Comparison of ENCODE assay signal across 21 cellular contexts in the genomic region with DNA sequence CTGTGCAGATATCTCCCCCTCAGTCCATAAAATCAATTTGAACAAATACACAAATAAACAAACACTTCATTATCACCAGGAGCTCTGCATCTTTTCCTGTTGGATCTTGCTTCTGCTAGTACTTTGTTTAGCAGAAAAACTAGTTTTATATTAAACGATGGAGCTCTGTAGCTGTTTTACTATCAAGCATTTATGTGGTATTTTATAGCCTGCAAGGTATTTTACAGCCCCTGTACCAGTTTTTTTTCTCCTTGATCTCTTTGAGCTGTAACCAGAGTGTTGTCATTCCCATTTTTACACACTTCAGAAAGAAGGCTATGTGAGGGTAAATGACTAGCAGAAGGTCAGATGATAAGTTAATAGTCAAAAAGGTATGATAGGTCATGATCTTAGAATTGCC.
DNase-seq lines count a peak whose midpoint lies in the region; ATAC-seq and TF ChIP-seq lines count a peak whose summit lies in the region.
"Had no signal": no experiment of that assay in that cellular context is flagged by ENCODE, and none has a peak within 500 bp of the region (broad histone marks: within the 10 kb centered on the region; RNA-seq: fewer than 3 reads in every experiment).

No MANE protein-coding gene starts in this region.

- no peaks in the 10 kb centered on the region for H4K20me1 ChIP-seq in neural progenitor cell (ENCODE audit: low read depth)
- H4K20me1 ChIP-seq: BLaER1 treated with 17β-estradiol and CSF1 and Interleukin-3, amounts not matched to agents 10 nM and 100 nM had no signal

- no peaks in the 10 kb centered on the region for H3F3A ChIP-seq in neural progenitor cell (ENCODE audit: low read depth)

- H3K4me2 ChIP-seq in neural progenitor cell = no peak overlapping the region
- H3K4me2 ChIP-seq: A549; BLaER1 treated with 17β-estradiol and CSF1 and Interleukin-3, amounts not matched to agents 10 nM and 100 nM had no signal

- H3K9me3 Mint-ChIP-seq in neural progenitor cell = no peaks in the 10 kb centered on the region
- H3K9me3 Mint-ChIP-seq: CD4-positive, alpha-beta T cell had no signal

- TF ChIP-seq CTCF in HEK293 (tag by site-specific recombination; IDR thresholded peaks at IDR 0.05) (no peak), LNCaP clone FGC (IDR thresholded peaks at IDR 0.05; ENCODE audit: control insufficient read depth, extremely low read depth, insufficient read depth) (no peak), neural progenitor cell (IDR thresholded peaks at IDR 0.05) (no peak)

- no peaks in the 10 kb centered on the region for H3K27me3 Mint-ChIP-seq in neural progenitor cell (ENCODE audit: insufficient read depth, low read depth)
- H3K27me3 Mint-ChIP-seq: CD4-positive, alpha-beta T cell had no signal

- peaks cover 4% of the 10 kb centered on the region for H3K4me1 Mint-ChIP-seq in neural progenitor cell
- H3K4me1 Mint-ChIP-seq: CD14-positive monocyte; CD8-positive, alpha-beta memory T cell had no signal

- no peaks in the 10 kb centered on the region for H3K79me2 ChIP-seq in neural progenitor cell (ENCODE audit: low read depth)

- H3K4me3 ChIP-seq in HEK293 (ENCODE audit: low read depth, low read length) = no peak overlapping the region
- no peak overlapping the region for H3K4me3 ChIP-seq in LNCaP clone FGC (ENCODE audit: low read depth, low read length)
- H3K4me3 ChIP-seq in neural progenitor cell = no peak overlapping the region
- H3K4me3 ChIP-seq: A549; BLaER1 treated with 17β-estradiol and CSF1 and Interleukin-3, amounts not matched to agents 10 nM and 100 nM; HAP-1 had no signal

- H3K27me3 ChIP-seq in neural progenitor cell = no peaks in the 10 kb centered on the region
- H3K27me3 ChIP-seq: BE2C; BLaER1 treated with 17β-estradiol and CSF1 and Interleukin-3, amounts not matched to agents 10 nM and 100 nM had no signal

- DNase-seq in LNCaP clone FGC (ENCODE audit: low read depth) (peak; percentile 54), left colon (no peak), neural progenitor cell (ENCODE audit: low spot score) (no peak), NCI-H2171 (lab: John Stamatoyannopoulos, UW) (no peak), putamen (ENCODE audit: low spot score) (no peak)
- DNase-seq in activated naive CD4-positive, alpha-beta T cell treated with anti-CD3 and anti-CD28 coated beads, Interleukin-2, amount 50 U/mL, for 16 hours = no peak
- DNase-seq: 8988T; ACHN; AML-193; BE2C; CD4-positive, alpha-beta T cell; CD8-positive, alpha-beta memory T cell; DMS53; DMS79 treated with DMSO at 0.1 percent for 48 hours; GF-D8; GOT3 had no signal

- H3K4me1 ChIP-seq in HEK293 (ENCODE audit: control insufficient read depth, insufficient read depth, low read length) (no peaks in the 10 kb centered on the region), neural progenitor cell (no peaks in the 10 kb centered on the region)
- H3K4me1 ChIP-seq: A549; BE2C; BLaER1 treated with 17β-estradiol and CSF1 and Interleukin-3, amounts not matched to agents 10 nM and 100 nM; HAP-1 had no signal

- H3K9ac ChIP-seq in neural progenitor cell = no peak overlapping the region
- H3K9ac ChIP-seq: BLaER1 treated with 17β-estradiol and CSF1 and Interleukin-3, amounts not matched to agents 10 nM and 100 nM had no signal

- no peaks in the 10 kb centered on the region for H3K36me3 Mint-ChIP-seq in neural progenitor cell
- H3K36me3 Mint-ChIP-seq: CD14-positive monocyte; CD8-positive, alpha-beta memory T cell had no signal

- intact Hi-C loops in left colon (cut with DNase I, micrococcal nuclease) = no loop called here

- no peaks in the 10 kb centered on the region for H3K36me3 ChIP-seq in HEK293 (ENCODE audit: control insufficient read depth in 2 of 2, insufficient read depth in 1 of 2, low read length in 2 of 2)
- H3K36me3 ChIP-seq in neural progenitor cell = no peaks in the 10 kb centered on the region
- H3K36me3 ChIP-seq: BE2C; BLaER1 treated with 17β-estradiol and CSF1 and Interleukin-3, amounts not matched to agents 10 nM and 100 nM; HAP-1 had no signal

- peak; percentile 73 for ATAC-seq in left colon
- ATAC-seq: A549 had no signal

- POLR2A ChIA-PET in HEK293 (lab: Yijun Ruan, JAX) = no interaction called here

- H3K4me3 Mint-ChIP-seq in neural progenitor cell = no peak overlapping the region
- H3K4me3 Mint-ChIP-seq: CD14-positive monocyte; CD4-positive, alpha-beta T cell; CD8-positive, alpha-beta memory T cell had no signal

- CTCF ChIA-PET in HEK293 (lab: Yijun Ruan, JAX) = no interaction called here

- H3K9me3 ChIP-seq in HEK293 (ENCODE audit: control insufficient read depth, insufficient read depth, low read depth, low read length) = no peaks in the 10 kb centered on the region
- H3K9me3 ChIP-seq in neural progenitor cell (ENCODE audit: low read depth) = no peaks in the 10 kb centered on the region
- H3K9me3 ChIP-seq: A549; BE2C; BLaER1 treated with 17β-estradiol and CSF1 and Interleukin-3, amounts not matched to agents 10 nM and 100 nM; HAP-1 had no signal

- H2AFZ ChIP-seq in neural progenitor cell (replicated peaks) = no peak overlapping the region

- no peak overlapping the region for H3K27ac Mint-ChIP-seq in neural progenitor cell
- H3K27ac Mint-ChIP-seq: CD14-positive monocyte; CD4-positive, alpha-beta T cell; CD8-positive, alpha-beta memory T cell had no signal

- no peak overlapping the region for H3K27ac ChIP-seq in HEK293 (ENCODE audit: extremely low read depth, low read depth, low read length)
- no peak overlapping the region for H3K27ac ChIP-seq in neural progenitor cell
- H3K27ac ChIP-seq: A549; BLaER1 treated with 17β-estradiol and CSF1 and Interleukin-3, amounts not matched to agents 10 nM and 100 nM had no signal

TF ChIP-seq in HEK293, 187 proteins besides CTCF, POLR2A, EP300 and RAD21:
- TF ChIP-seq PRDM6 (tag by site-specific recombination; IDR thresholded peaks at IDR 0.05) (peak; percentile 64), ZNF169 (tag by site-specific recombination; IDR thresholded peaks at IDR 0.05) (no peak)
